ENCODE assay signal across 12 cellular contexts in the genomic region with DNA sequence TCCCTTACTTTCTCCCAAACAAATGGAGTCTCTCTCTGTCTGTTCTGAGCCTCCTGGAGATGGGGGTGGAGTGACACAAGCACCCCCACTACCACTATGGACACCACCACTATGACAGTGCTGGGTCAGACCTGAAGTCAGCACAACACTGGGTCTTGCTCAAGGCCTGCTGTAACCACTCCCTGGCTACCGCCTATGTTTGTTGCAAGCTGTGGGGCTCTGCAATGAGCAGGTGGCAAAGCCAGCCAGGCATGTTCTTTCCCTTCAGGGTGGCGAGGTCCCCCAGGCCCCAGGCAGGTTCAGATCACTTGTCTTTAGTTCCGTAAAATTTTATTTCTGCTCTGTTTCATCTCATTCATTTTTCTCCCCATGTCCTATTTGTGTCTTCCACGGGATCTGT.
"Had no signal": no experiment of that assay in that cellular context is flagged by ENCODE, and none has a peak within 500 bp of the region (broad histone marks: within the 10 kb centered on the region; RNA-seq: fewer than 3 reads in every experiment).

No MANE protein-coding gene starts in this region.

- H3K27me3 ChIP-seq: foreskin keratinocyte, right atrium auricular region had no signal

- H3K4me3 ChIP-seq: breast epithelium, dorsolateral prefrontal cortex, esophagus squamous epithelium, left ventricle myocardium inferior, right atrium auricular region had no signal

- ATAC-seq: foreskin keratinocyte; stimulated activated naive B cell treated with anti-CD40 and anti-IgM and Interleukin-4, amounts not matched to agents 10 μg/mL and 1 μg/mL and 100 μg/mL, for 72 hours had no signal

- DNase-seq: activated CD4-positive, alpha-beta memory T cell treated with anti-CD3 and anti-CD28 coated beads for 36 hours; activated naive CD8-positive, alpha-beta T cell treated with anti-CD3 and anti-CD28 coated beads, Interleukin-2, amount 10 ng/mL, durations not matched to agents 7 days and 5 days; esophagus squamous epithelium; foreskin keratinocyte; left ventricle myocardium inferior; SHP77; stimulated activated CD4-positive, alpha-beta T cell treated with anti-CD3 and anti-CD28 coated beads, Interleukin-1b, Interleukin-23, amount 100 ng/mL, for 48 hours; stimulated activated naive B cell treated with anti-CD40 and anti-IgM and Interleukin-4, amounts not matched to agents 10 μg/mL and 1 μg/mL and 100 μg/mL, for 72 hours; substantia nigra had no signal

- H3K9me3 ChIP-seq: esophagus squamous epithelium, left ventricle myocardium inferior, right atrium auricular region had no signal

- H3K36me3 ChIP-seq: breast epithelium, esophagus squamous epithelium, left ventricle myocardium inferior, right atrium auricular region had no signal

- H3K27ac ChIP-seq: breast epithelium, dorsolateral prefrontal cortex, esophagus squamous epithelium, foreskin keratinocyte, left ventricle myocardium inferior, right atrium auricular region had no signal

- H3K4me1 ChIP-seq: breast epithelium, esophagus squamous epithelium, foreskin keratinocyte, left ventricle myocardium inferior, right atrium auricular region had no signal
